Comparison of ENCODE assay signal across 2 cellular contexts in the genomic region with DNA sequence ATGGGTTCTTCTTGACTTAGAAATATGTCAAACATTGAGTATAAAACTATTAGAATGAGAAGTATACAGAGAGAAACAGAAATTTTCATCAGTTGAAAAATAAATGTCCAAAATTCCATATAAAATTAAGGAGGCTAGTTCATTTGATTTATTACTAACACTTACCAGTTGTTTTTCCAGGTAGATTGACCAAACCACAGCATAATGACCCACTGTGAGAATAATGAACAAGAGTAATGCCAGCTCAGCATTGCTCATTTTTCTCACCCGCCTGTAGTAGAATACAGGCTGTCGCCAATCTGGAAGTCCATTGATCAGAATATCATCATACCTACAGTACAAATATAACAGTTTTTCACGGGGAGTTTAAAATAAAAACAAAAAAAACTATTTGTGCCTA.
TF ChIP-seq lines count a peak whose summit lies in the region.

No MANE protein-coding gene starts in this region.

TF ChIP-seq in HEK293, 187 proteins besides CTCF, POLR2A, EP300 and RAD21 (continued from another document):
- TF ChIP-seq ZNF2 (tag by site-specific recombination; IDR thresholded peaks at IDR 0.05): no peak
- no peak for TF ChIP-seq ZNF529 (tag by site-specific recombination; IDR thresholded peaks at IDR 0.05; ENCODE audit: insufficient replicate concordance)
- TF ChIP-seq, protein P1, sequence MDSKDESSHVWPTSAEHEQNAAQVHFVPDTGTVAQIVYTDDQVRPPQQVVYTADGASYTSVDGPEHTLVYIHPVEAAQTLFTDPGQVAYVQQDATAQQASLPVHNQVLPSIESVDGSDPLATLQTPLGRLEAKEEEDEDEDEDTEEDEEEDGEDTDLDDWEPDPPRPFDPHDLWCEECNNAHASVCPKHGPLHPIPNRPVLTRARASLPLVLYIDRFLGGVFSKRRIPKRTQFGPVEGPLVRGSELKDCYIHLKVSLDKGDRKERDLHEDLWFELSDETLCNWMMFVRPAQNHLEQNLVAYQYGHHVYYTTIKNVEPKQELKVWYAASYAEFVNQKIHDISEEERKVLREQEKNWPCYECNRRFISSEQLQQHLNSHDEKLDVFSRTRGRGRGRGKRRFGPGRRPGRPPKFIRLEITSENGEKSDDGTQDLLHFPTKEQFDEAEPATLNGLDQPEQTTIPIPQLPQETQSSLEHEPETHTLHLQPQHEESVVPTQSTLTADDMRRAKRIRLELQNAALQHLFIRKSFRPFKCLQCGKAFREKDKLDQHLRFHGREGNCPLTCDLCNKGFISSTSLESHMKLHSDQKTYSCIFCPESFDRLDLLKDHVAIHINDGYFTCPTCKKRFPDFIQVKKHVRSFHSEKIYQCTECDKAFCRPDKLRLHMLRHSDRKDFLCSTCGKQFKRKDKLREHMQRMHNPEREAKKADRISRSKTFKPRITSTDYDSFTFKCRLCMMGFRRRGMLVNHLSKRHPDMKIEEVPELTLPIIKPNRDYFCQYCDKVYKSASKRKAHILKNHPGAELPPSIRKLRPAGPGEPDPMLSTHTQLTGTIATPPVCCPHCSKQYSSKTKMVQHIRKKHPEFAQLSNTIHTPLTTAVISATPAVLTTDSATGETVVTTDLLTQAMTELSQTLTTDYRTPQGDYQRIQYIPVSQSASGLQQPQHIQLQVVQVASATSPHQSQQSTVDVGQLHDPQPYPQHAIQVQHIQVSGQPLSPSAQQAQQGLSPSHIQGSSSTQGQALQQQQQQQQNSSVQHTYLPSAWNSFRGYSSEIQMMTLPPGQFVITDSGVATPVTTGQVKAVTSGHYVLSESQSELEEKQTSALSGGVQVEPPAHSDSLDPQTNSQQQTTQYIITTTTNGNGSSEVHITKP (tag by site-specific recombination; IDR thresholded peaks at IDR 0.05): no peak
- 0 out of 2 replicates have a peak, but pooled peaks have one; percentile 8 for TF ChIP-seq ZBTB17 (tag by site-specific recombination; IDR thresholded peaks at IDR 0.05)

TF ChIP-seq in K562, 482 proteins besides CTCF, POLR2A, EP300 and RAD21 (continued from another document):
- TF ChIP-seq ZNF165 (CRISPR knock-in tag; IDR thresholded peaks at IDR 0.05; ENCODE audit: borderline replicate concordance): no peak
- TF ChIP-seq, protein P2, sequence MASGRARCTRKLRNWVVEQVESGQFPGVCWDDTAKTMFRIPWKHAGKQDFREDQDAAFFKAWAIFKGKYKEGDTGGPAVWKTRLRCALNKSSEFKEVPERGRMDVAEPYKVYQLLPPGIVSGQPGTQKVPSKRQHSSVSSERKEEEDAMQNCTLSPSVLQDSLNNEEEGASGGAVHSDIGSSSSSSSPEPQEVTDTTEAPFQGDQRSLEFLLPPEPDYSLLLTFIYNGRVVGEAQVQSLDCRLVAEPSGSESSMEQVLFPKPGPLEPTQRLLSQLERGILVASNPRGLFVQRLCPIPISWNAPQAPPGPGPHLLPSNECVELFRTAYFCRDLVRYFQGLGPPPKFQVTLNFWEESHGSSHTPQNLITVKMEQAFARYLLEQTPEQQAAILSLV (tag; IDR thresholded peaks at IDR 0.05): no peak
